8 cellular contexts compared by ENCODE assay signal in the genomic region with DNA sequence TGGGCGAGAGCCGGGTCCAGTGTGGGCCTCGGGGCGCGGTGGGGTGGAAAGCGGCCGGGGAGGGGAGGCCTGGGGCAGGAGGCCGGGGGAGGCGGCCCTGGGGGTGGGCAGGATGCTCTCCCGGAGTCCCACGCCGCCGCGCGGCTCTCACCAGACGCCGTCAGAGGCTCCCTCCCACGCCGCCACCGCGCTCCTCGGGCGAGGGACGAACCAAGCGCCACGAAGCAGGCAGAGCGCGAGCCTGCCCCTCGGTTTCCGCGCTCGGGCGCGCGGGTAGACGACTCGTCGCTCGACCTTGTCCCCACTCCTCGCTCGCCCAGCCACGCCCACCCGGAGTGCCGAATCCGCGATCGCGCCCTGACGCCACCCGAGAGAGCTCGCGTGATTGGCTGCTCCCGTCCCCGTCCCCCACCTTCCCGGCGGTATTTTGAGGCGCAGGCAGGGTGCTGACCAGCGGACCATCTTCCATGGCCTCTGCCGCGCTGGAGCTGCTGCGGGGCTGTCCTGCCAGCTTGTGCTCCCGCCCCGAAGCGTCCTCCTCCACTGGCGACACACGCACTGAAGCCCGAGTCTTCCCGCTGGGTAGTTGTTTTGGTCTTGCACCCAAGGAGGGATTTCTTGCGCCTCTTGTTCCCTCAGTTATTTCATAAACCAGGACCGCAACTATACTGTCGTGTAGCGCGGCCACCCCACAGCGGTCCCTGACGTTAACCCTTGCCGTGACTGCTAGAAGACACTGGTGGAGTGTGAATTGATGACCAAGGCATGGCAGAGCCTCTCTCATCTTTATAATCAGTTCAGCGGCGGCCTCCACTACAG. TPM values are rescaled to one million over a fixed set of nuclear protein-coding genes. Genes with fewer than 3 reads are reported as not detected.
A peak's percentile ranks its signal among the peaks of the same experiment; 100 is the strongest.
DNase-seq lines count a peak whose midpoint lies in the region; ATAC-seq, FAIRE-seq and TF ChIP-seq lines count a peak whose summit lies in the region.

A gene with protein sequence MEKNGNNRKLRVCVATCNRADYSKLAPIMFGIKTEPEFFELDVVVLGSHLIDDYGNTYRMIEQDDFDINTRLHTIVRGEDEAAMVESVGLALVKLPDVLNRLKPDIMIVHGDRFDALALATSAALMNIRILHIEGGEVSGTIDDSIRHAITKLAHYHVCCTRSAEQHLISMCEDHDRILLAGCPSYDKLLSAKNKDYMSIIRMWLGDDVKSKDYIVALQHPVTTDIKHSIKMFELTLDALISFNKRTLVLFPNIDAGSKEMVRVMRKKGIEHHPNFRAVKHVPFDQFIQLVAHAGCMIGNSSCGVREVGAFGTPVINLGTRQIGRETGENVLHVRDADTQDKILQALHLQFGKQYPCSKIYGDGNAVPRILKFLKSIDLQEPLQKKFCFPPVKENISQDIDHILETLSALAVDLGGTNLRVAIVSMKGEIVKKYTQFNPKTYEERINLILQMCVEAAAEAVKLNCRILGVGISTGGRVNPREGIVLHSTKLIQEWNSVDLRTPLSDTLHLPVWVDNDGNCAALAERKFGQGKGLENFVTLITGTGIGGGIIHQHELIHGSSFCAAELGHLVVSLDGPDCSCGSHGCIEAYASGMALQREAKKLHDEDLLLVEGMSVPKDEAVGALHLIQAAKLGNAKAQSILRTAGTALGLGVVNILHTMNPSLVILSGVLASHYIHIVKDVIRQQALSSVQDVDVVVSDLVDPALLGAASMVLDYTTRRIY (minus strand): TSS at position 279 of the 819 bp plus-strand sequence. CDS start 9,093 bp downstream, outside the sequence.

- peak; percentile 89 for FAIRE-seq in endothelial cell of umbilical vein (lab: Jason Lieb, UNC)

- intact Hi-C loops in endothelial cell of umbilical vein (cut with micrococcal nuclease): loop anchor here (5.0 to 10.0 kb wide), 2 partner anchors 144 to 296 kb away; a partner anchor contains a TSS

- BruUV-seq in endothelial cell of umbilical vein (replicated peaks; lab: Mats Ljungman, UMichigan): TSS peak; percentile 78

- H2AFZ ChIP-seq in OCI-LY3 (ENCODE audit: low read depth, low read length) (peak within 1 kb of the TSS; percentile 65), endothelial cell of umbilical vein (ENCODE audit: low read depth, low read length) (peak within 1 kb of the TSS; percentile 63)

- no peaks in the 10 kb centered on the region for H3K9me3 ChIP-seq in CD8-positive, alpha-beta memory T cell (ENCODE audit: low read length)
- H3K9me3 ChIP-seq in OCI-LY3 (ENCODE audit: insufficient read depth, low read length): no peaks in the 10 kb centered on the region
- H3K9me3 ChIP-seq in endothelial cell of umbilical vein (replicated peaks; ENCODE audit: control insufficient read depth, insufficient read depth, low read length): no peaks in the 10 kb centered on the region

- peak; percentile 83 for TF ChIP-seq POLR2A in endothelial cell of umbilical vein (IDR thresholded peaks at IDR 0.05; ENCODE audit: low read depth, low read length)

- H3K9me1 ChIP-seq in endothelial cell of umbilical vein (replicated peaks; ENCODE audit: control insufficient read depth, extremely low read depth, insufficient read depth, low read length): no peaks in the 10 kb centered on the region

- H3K36me3 ChIP-seq in CD8-positive, alpha-beta memory T cell (ENCODE audit: insufficient read depth, low read length): no peaks in the 10 kb centered on the region
- H3K36me3 ChIP-seq in OCI-LY3 (replicated peaks; ENCODE audit: low read depth, low read length) (peaks cover 5% of the 10 kb centered on the region), endothelial cell of umbilical vein (ENCODE audit: control insufficient read depth in 2 of 2, extremely low read depth in 1 of 2, insufficient read depth in 2 of 2, low read length in 2 of 2) (no peaks in the 10 kb centered on the region)

- peak within 1 kb of the TSS; percentile 92 to 99 (median 98) for H3K4me3 Mint-ChIP-seq in CD8-positive, alpha-beta memory T cell

- H3K9ac ChIP-seq in OCI-LY3 (ENCODE audit: low read length) (peak within 1 kb of the TSS; percentile 74), endothelial cell of umbilical vein (replicated peaks; ENCODE audit: extremely low read depth, insufficient read depth, low read length) (peak within 1 kb of the TSS; percentile 52)

- H3K4me1 ChIP-seq in CD8-positive, alpha-beta memory T cell (ENCODE audit: insufficient read depth, low read length): peaks cover 11% of the 10 kb centered on the region
- H3K4me1 ChIP-seq in OCI-LY3 (ENCODE audit: low read length) (0 out of 2 replicates have a peak, but pooled peaks cover 2% of the 10 kb centered on the region), endothelial cell of umbilical vein (ENCODE audit: control insufficient read depth, extremely low read depth, insufficient read depth, low read length) (peaks cover 4% of the 10 kb centered on the region)

- H3K4me1 Mint-ChIP-seq in CD8-positive, alpha-beta memory T cell: peaks cover 13 to 25% (median 16%) of the 10 kb centered on the region in 3 donors

- DNase-seq in CD8-positive, alpha-beta memory T cell: peak; percentile 95 to 98 (median 97)
- DNase-seq in HS-5 (ENCODE audit: low read depth) (peak; percentile 81), activated T-cell treated with anti-CD3 and anti-CD28 coated beads for 24 hours (ENCODE audit: low read depth) (peak; percentile 95), endothelial cell of umbilical vein (ENCODE audit: low read depth, low spot score) (peak; percentile 95), midbrain (lab: John Stamatoyannopoulos, UW) (peak; percentile 99)
- peak; percentile 95 to 97 for DNase-seq in stimulated activated CD8-positive, alpha-beta memory T cell treated with anti-CD3 and anti-CD28 coated beads, Interleukin-15, amount 100 ng/mL, for 48 hours (ENCODE audit: low read depth in 2 of 2)

- H3K27ac Mint-ChIP-seq in CD8-positive, alpha-beta memory T cell: peak within 1 kb of the TSS; percentile 89 to 98 (median 96)

- TF ChIP-seq CTCF in OCI-LY3 (IDR thresholded peaks at IDR 0.05; ENCODE audit: low read depth, low read length): no peak
- no peak for TF ChIP-seq CTCF in endothelial cell of umbilical vein (IDR thresholded peaks at IDR 0.05; ENCODE audit: extremely low read depth in 1 of 2, insufficient read depth in 1 of 2, low read depth in 1 of 2, low read length in 2 of 2)

- CTCF ChIA-PET in CD8-positive, alpha-beta memory T cell (lab: Charles Lee): interaction anchor here (1.1 to 2.3 kb wide), 3 partner anchors 10 to 71 kb away, joined by 4 to 8 read pairs (median 5); no protein-coding TSS in a partner anchor
- CTCF ChIA-PET in endothelial cell of umbilical vein (lab: Charles Lee): interaction anchor here (0.9 to 3.0 kb wide), 3 partner anchors 60 to 70 kb away, joined by 3 to 16 read pairs (median 4); no protein-coding TSS in a partner anchor

- H3K79me2 ChIP-seq in OCI-LY3 (ENCODE audit: low read length): peaks cover 14% of the 10 kb centered on the region
- peaks cover 17% of the 10 kb centered on the region for H3K79me2 ChIP-seq in endothelial cell of umbilical vein (ENCODE audit: control insufficient read depth, insufficient read depth, low read length)

- H3K27me3 Mint-ChIP-seq in CD8-positive, alpha-beta memory T cell: no peaks in the 10 kb centered on the region

- H4K20me1 ChIP-seq in OCI-LY3 (ENCODE audit: insufficient read depth, low read length): no peaks in the 10 kb centered on the region
- H4K20me1 ChIP-seq in endothelial cell of umbilical vein (replicated peaks; ENCODE audit: control insufficient read depth, extremely low read depth, insufficient read depth, low read length): no peaks in the 10 kb centered on the region

- peak; percentile 75 for ATAC-seq in GM19468 (IDR thresholded peaks at IDR 0.05; ENCODE audit: extremely low read depth, unreplicated experiment)

- H3K36me3 Mint-ChIP-seq in CD8-positive, alpha-beta memory T cell: peaks cover 0 to 10% (median 0%) of the 10 kb centered on the region in 3 donors

- peak within 1 kb of the TSS; percentile 94 for H3K4me3 ChIP-seq in CD8-positive, alpha-beta memory T cell (ENCODE audit: low read length)
- H3K4me3 ChIP-seq in OCI-LY3 (ENCODE audit: low read length) (peak within 1 kb of the TSS; percentile 85), endothelial cell of umbilical vein (replicated peaks in 1 of 3; ENCODE audit: insufficient read depth in 1 of 3, low read depth in 1 of 3, low read length in 3 of 3) (peak within 1 kb of the TSS; percentile 65 to 84 (median 66))

- POLR2A ChIA-PET in CD8-positive, alpha-beta memory T cell (lab: Charles Lee): interaction anchor here (0.6 to 1.9 kb wide), 3 partner anchors 67 to 1931 kb away, joined by 3 to 11 read pairs (median 4); a partner anchor contains a TSS
- POLR2A ChIA-PET in endothelial cell of umbilical vein (lab: Charles Lee): interaction anchor here (0.7 to 1.2 kb wide), 3 partner anchors 9 to 49 kb away, joined by 3 read pairs; no protein-coding TSS in a partner anchor

- peak within 1 kb of the TSS; percentile 73 for H3K4me2 ChIP-seq in OCI-LY3 (ENCODE audit: low read length)
- peak within 1 kb of the TSS; percentile 81 for H3K4me2 ChIP-seq in endothelial cell of umbilical vein (ENCODE audit: insufficient read depth, low read length)

- peak within 1 kb of the TSS; percentile 81 for H3K27ac ChIP-seq in CD8-positive, alpha-beta memory T cell (ENCODE audit: low read depth, low read length)
- H3K27ac ChIP-seq in OCI-LY3 (ENCODE audit: low read length) (peak within 1 kb of the TSS; percentile 57), endothelial cell of umbilical vein (ENCODE audit: insufficient read depth, low read depth, low read length) (peak within 1 kb of the TSS; percentile 44)

- dilution Hi-C loops in endothelial cell of umbilical vein (cut with MboI; ENCODE audit: extremely low pct_ligation_motif_present, low sequenced_read_pairs): no loop called here

- H3K27me3 ChIP-seq in CD8-positive, alpha-beta memory T cell (ENCODE audit: insufficient read depth, low read length, poor library complexity, severe bottlenecking): no peaks in the 10 kb centered on the region
- H3K27me3 ChIP-seq in OCI-LY3 (ENCODE audit: low read depth, low read length): no peaks in the 10 kb centered on the region
- H3K27me3 ChIP-seq in endothelial cell of umbilical vein (ENCODE audit: control insufficient read depth in 2 of 2, insufficient read depth in 2 of 2, low read length in 2 of 2): no peaks in the 10 kb centered on the region

- no peaks in the 10 kb centered on the region for H3K9me3 Mint-ChIP-seq in CD8-positive, alpha-beta memory T cell

TF ChIP-seq in endothelial cell of umbilical vein, 7 proteins besides CTCF, POLR2A, EP300 and RAD21 (continues in another document):
- no peak for TF ChIP-seq JUN (IDR thresholded peaks at IDR 0.05; ENCODE audit: borderline replicate concordance, insufficient read depth, insufficient read length, low read depth)

RNA-seq across cellular contexts. Expression of the gene that starts here (rescaled TPM):
- 10 to 100 TPM; 11.6 to 12.7 TPM for total RNA-seq in CD8-positive, alpha-beta memory T cell
- polyA plus RNA-seq in CD8-positive, alpha-beta memory T cell: 5.8 TPM
- 11.4 and 12.3 TPM in 2 replicates for total RNA-seq in endothelial cell of umbilical vein
- polyA plus RNA-seq in endothelial cell of umbilical vein: 6.6 and 8.5 TPM in 2 replicates
- polyA plus RNA-seq in endothelial cell of umbilical vein (2011; cell fraction: cytosol; rRNA removed): 9.5 and 9.9 TPM in 2 replicates
- 9.1 and 9.3 TPM in 2 replicates for polyA plus RNA-seq in endothelial cell of umbilical vein (2011; cell fraction: nucleus; rRNA removed)
- 10.6 and 11.5 TPM in 2 replicates for polyA plus RNA-seq in endothelial cell of umbilical vein (2012)
- polyA minus RNA-seq in endothelial cell of umbilical vein: 29.7 and 35.8 TPM in 2 replicates
- 20.2 TPM for polyA minus RNA-seq in endothelial cell of umbilical vein (2011; cell fraction: cytosol; rRNA and poly(A)+ RNA removed)
- 11.4 and 13.6 TPM in 2 replicates for polyA minus RNA-seq in endothelial cell of umbilical vein (2011; cell fraction: nucleus; rRNA and poly(A)+ RNA removed)

Comparison
In these comparisons a context has a peak if more than half of its experiments do, and no peak if none do; other contexts are left out.
1. Peak in every context shown above with its lines: DNase-seq, ATAC-seq, H3K4me3 ChIP-seq and H3K27ac ChIP-seq.